In genomic region chr19:9674669-9675357, GRCh38 we compare ENCODE assay signal across 8 cellular contexts.
A peak's percentile ranks its signal among the peaks of the same experiment; 100 is the strongest.
DNase-seq lines count a peak whose midpoint lies in the region; ATAC-seq and TF ChIP-seq lines count a peak whose summit lies in the region.

ZNF562 (minus strand) TSS chr19:9675100; CDS start chr19:9660744, 14,356 bp downstream.

- DNase-seq in AG09309 (ENCODE audit: low read depth) (peak; percentile 29), NCI-H774 (lab: John Stamatoyannopoulos, UW) (peak; percentile 83), medulla oblongata (ENCODE audit: extremely low spot score) (peak; percentile 88)
- peak; percentile 48 to 67 for DNase-seq in activated CD8-positive, alpha-beta memory T cell treated with anti-CD3 and anti-CD28 coated beads for 1 hour (ENCODE audit: extremely low read depth in 1 of 2, low read depth in 1 of 2)
- DNase-seq in effector CD8-positive, alpha-beta T cell (lab: John Stamatoyannopoulos, UW): peak; percentile 64
- DNase-seq in stimulated activated CD8-positive, alpha-beta memory T cell treated with anti-CD3 and anti-CD28 coated beads, Interleukin-12 subunit alpha, Interleukin-12 subunit beta, amount 100 ng/mL, for 24 hours (ENCODE audit: extremely low read depth): peak; percentile 58

- no peak for TF ChIP-seq CTCF in AG09309 (IDR thresholded peaks at IDR 0.05; ENCODE audit: control insufficient read depth, insufficient read depth, low read depth, low read length, missing control alignments)

- H3K4me3 ChIP-seq in AG09309 (ENCODE audit: control insufficient read depth, low read depth, low read length): peak within 1 kb of the TSS; percentile 85

- ATAC-seq in GM19023 (IDR thresholded peaks at IDR 0.05; ENCODE audit: unreplicated experiment) (peak; percentile 87), HG03457 (IDR thresholded peaks at IDR 0.05; ENCODE audit: unreplicated experiment) (peak; percentile 68)

Comparison
In these comparisons a context has a peak if more than half of its experiments do, and no peak if none do; other contexts are left out.
1. Peak in every context shown above with its lines: DNase-seq, ATAC-seq and H3K4me3 ChIP-seq.
2. DNase-seq: peak in every context shown above with its lines; median percentile 88 in medulla oblongata; 83 in NCI-H774; 64 in effector CD8-positive, alpha-beta T cell; 58 in stimulated activated CD8-positive, alpha-beta memory T cell treated with anti-CD3 and anti-CD28 coated beads, Interleukin-12 subunit alpha, Interleukin-12 subunit beta, amount 100 ng/mL, for 24 hours; 58 in activated CD8-positive, alpha-beta memory T cell treated with anti-CD3 and anti-CD28 coated beads for 1 hour; 29 in AG09309.